In the genomic region with DNA sequence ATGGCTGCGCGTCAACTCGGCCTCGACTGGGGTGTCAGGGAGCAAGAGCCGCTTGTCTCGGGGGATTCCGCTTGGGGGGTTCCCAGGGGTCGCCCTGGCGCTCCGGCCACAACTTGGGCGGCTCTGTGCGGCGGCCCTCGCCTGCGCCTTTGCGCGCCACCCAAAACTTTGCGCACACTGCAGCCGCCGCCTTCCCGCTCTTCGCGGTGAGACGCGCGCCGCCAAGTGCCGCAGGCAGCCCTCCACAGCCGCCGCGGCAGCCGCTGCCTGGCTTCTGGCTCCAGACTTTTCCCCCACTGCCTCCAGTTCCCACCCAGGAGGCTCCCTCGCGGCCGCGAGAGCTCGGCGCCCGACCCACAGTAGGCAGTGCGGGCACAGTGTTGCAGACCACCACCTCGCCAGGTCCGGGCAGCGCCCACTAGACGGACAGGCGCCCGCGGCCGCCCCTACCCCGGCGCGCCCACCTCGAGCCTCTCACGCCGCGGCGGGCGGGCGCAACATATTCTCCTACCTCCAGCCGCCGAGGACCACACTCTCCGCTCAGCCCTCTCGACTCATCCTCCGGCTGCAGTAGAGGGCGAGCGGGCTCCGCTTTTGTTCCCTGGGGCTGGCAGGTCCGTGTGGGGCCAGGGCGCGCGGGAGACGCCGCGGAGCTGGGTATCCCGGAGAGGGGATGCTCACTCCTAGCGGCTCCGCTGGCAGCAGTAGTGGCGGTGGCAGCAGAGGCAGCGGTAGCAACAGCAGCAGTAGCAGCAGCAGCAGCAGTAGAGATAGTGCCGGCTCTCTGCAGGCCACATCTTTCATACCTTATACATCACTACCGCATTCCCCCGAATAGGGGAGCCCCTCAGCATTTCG, we compare ENCODE assay signal across 1 cellular context.
TF ChIP-seq lines count a peak whose summit lies in the region.

No MANE protein-coding gene starts in this region.

TF ChIP-seq in PFSK-1, 5 proteins besides CTCF, POLR2A, EP300 and RAD21 (continued from another document):
- TF ChIP-seq TAF1 (IDR thresholded peaks at IDR 0.05; ENCODE audit: borderline replicate concordance, insufficient read depth, low read length) (0 out of 2 replicates have a peak, but pooled peaks have one; percentile 33), POLR2AphosphoS5 (IDR thresholded peaks at IDR 0.05; ENCODE audit: low read depth, low read length) (no peak)
